8 cellular contexts compared by ENCODE assay signal in genomic region chr9:122463828-122464632, GRCh38. TPM values are rescaled to one million over a fixed set of nuclear protein-coding genes. Genes with fewer than 3 reads are reported as not detected.
DNase-seq lines count a peak whose midpoint lies in the region; ATAC-seq and TF ChIP-seq lines count a peak whose summit lies in the region.

No MANE protein-coding gene starts in this region.

- ATAC-seq in SK-N-SH treated with all-trans-retinoic acid at 6 μM for 48 hours: peak; percentile 82

- in situ Hi-C loops in GM13977 (cut with MboI; ENCODE audit: low pct_unique_long_range_greater_than_20kb, low sequenced_read_pairs, unreplicated experiment) (loop anchor here (10.0 to 25.0 kb wide), 2 partner anchors 351 to 898 kb away; partner anchors contain the start of gene CRB2), KBM-7 (cut with MboI; ENCODE audit: low pct_unique_long_range_greater_than_20kb, low sequenced_read_pairs) (loop anchor here (10.0 to 25.0 kb wide), 2 partner anchors 341 to 352 kb away; partner anchors contain the start of gene OR1K1)

- TF ChIP-seq CTCF in AG09309 (IDR thresholded peaks at IDR 0.05; ENCODE audit: control insufficient read depth, insufficient read depth, low read depth, low read length, missing control alignments): peak; percentile 21
- peak; percentile 57 for TF ChIP-seq CTCF in GM13977 (IDR thresholded peaks at IDR 0.05; ENCODE audit: extremely low read depth, insufficient read depth, missing control alignments)
- TF ChIP-seq CTCF in epithelial cell of proximal tubule (conservative IDR thresholded peaks at IDR 0.05; ENCODE audit: low read depth, low read length): peak; percentile 46

- H3K4me3 ChIP-seq in AG09309 (ENCODE audit: control insufficient read depth, low read depth, low read length): peak overlapping the region; percentile 31; the same call in 1 of the 2 replicates
- peak overlapping the region; percentile 53 for H3K4me3 ChIP-seq in epithelial cell of proximal tubule (ENCODE audit: low read depth, low read length)

- no peak for DNase-seq in AG09309 (ENCODE audit: low read depth)
- DNase-seq in GM13977 (ENCODE audit: low spot score): peak; percentile 34
- DNase-seq in KBM-7: peak; percentile 35
- no peak for DNase-seq in epithelial cell of proximal tubule (ENCODE audit: low read depth)
- peak; percentile 10 for DNase-seq in stimulated activated CD4-positive, alpha-beta T cell treated with anti-CD3 and anti-CD28 coated beads, Interleukin-4, amount 100 ng/mL, for 24 hours
- no peak for DNase-seq in HT-29 (ENCODE audit: low spot score)
- no peak for DNase-seq in GM19240 (ENCODE audit: insufficient read length, low spot score)

TF ChIP-seq in SK-N-SH treated with all-trans-retinoic acid at 6 μM for 48 hours, 23 proteins besides CTCF, POLR2A, EP300 and RAD21:
- TF ChIP-seq PPARA (CRISPR knock-in tag; IDR thresholded peaks at IDR 0.05; ENCODE audit: borderline replicate concordance) (no peak), RARB (CRISPR knock-in tag; IDR thresholded peaks at IDR 0.05) (no peak), ARNTL (CRISPR knock-in tag; IDR thresholded peaks at IDR 0.05; ENCODE audit: borderline replicate concordance, low read depth) (no peak), ESRRG (CRISPR knock-in tag; IDR thresholded peaks at IDR 0.05) (no peak), ZNF565 (CRISPR knock-in tag; conservative IDR thresholded peaks at IDR 0.05; ENCODE audit: low read depth) (no peak), TSHZ2 (CRISPR knock-in tag; IDR thresholded peaks at IDR 0.05) (no peak), SNAI2 (CRISPR knock-in tag; IDR thresholded peaks at IDR 0.05) (no peak)

RNA-seq across cellular contexts. Expression of gene OR1J1, which starts 13.7 kb away (rescaled TPM):
- total RNA-seq in epithelial cell of proximal tubule: not detected in 2 replicates
- total RNA-seq in HT-29 (2014; rRNA removed; shearing (Covaris generic)): not detected in 2 replicates

RNA-seq across cellular contexts. Expression of gene OR1J2, which starts 46.6 kb away (rescaled TPM):
- total RNA-seq in epithelial cell of proximal tubule: not detected in 2 replicates
- total RNA-seq in HT-29 (2014; rRNA removed; shearing (Covaris generic)): not detected in 2 replicates

RNA-seq across cellular contexts. Expression of gene OR1J4, which starts 54.9 kb away (rescaled TPM):
- total RNA-seq in epithelial cell of proximal tubule: not detected in 2 replicates
- not detected in 2 replicates for total RNA-seq in HT-29 (2014; rRNA removed; shearing (Covaris generic))

Comparison
In these comparisons a context has a peak if more than half of its experiments do, and no peak if none do; other contexts are left out.
1. DNase-seq: peak in GM13977 (single experiment), KBM-7 (single experiment) and stimulated activated CD4-positive, alpha-beta T cell treated with anti-CD3 and anti-CD28 coated beads, Interleukin-4, amount 100 ng/mL, for 24 hours (single experiment); none in AG09309 (single experiment), epithelial cell of proximal tubule (single experiment), HT-29 (single experiment) and GM19240 (single experiment).
2. Peak in every context shown above with its lines, with median percentiles within 50 percentile points of each other: CTCF ChIP-seq.